ENCODE assay signal across 18 cellular contexts in genomic region chr22:27136596-27136995, GRCh38.
DNase-seq lines count a peak whose midpoint lies in the region; FAIRE-seq and TF ChIP-seq lines count a peak whose summit lies in the region.
"Had no signal": no experiment of that assay in that cellular context is flagged by ENCODE, and none has a peak within 500 bp of the region (broad histone marks: within the 10 kb centered on the region; RNA-seq: fewer than 3 reads in every experiment).

No MANE protein-coding gene starts in this region.

- H3K9me3 Mint-ChIP-seq in astrocyte (ENCODE audit: unreplicated experiment) (peaks cover 8% of the 10 kb centered on the region), neural progenitor cell (peaks cover 3% of the 10 kb centered on the region), immature natural killer cell (no peaks in the 10 kb centered on the region)
- H3K9me3 Mint-ChIP-seq in activated CD4-positive, alpha-beta T cell treated with anti-CD3 and anti-CD28 coated beads, Interleukin-2, amount 10 ng/mL, durations not matched to agents 24 days and 14 days = peaks cover 4% of the 10 kb centered on the region
- H3K9me3 Mint-ChIP-seq: CD4-positive, alpha-beta T cell; GM23338 had no signal

- no peaks in the 10 kb centered on the region for H4K20me1 ChIP-seq in astrocyte (ENCODE audit: insufficient read depth, low read length)
- H4K20me1 ChIP-seq in neural progenitor cell (ENCODE audit: low read depth) = no peaks in the 10 kb centered on the region

- no peak overlapping the region for H2AFZ ChIP-seq in astrocyte (ENCODE audit: low read depth, low read length)
- H2AFZ ChIP-seq in neural progenitor cell (replicated peaks) = no peak overlapping the region
- H2AFZ ChIP-seq: GM23338 had no signal

- H3K27me3 Mint-ChIP-seq in astrocyte (ENCODE audit: low read depth, unreplicated experiment) (no peaks in the 10 kb centered on the region), neural progenitor cell (ENCODE audit: insufficient read depth, low read depth) (peaks cover 8% of the 10 kb centered on the region), immature natural killer cell (ENCODE audit: low read depth in 3 of 3) (peaks cover 0 to 10% (median 0%) of the 10 kb centered on the region in 3 donors)
- H3K27me3 Mint-ChIP-seq in activated CD4-positive, alpha-beta T cell treated with anti-CD3 and anti-CD28 coated beads, Interleukin-2, amount 10 ng/mL, durations not matched to agents 24 days and 14 days = peaks cover 5% of the 10 kb centered on the region

- H3K27ac ChIP-seq in astrocyte (ENCODE audit: low read depth, low read length) = no peak overlapping the region
- H3K27ac ChIP-seq in neural progenitor cell = no peak overlapping the region

- TF ChIP-seq CTCF in astrocyte (IDR thresholded peaks at IDR 0.05; ENCODE audit: insufficient read depth, low read depth, low read length) = no peak
- no peak for TF ChIP-seq CTCF in neural progenitor cell (IDR thresholded peaks at IDR 0.05)

- intact Hi-C loops in activated CD4-positive, alpha-beta T cell treated with anti-CD3 and anti-CD28 coated beads, Interleukin-2, amount 10 ng/mL, durations not matched to agents 24 days and 14 days (cut with micrococcal nuclease) = no loop called here

- FAIRE-seq in astrocyte (lab: Jason Lieb, UNC) = no peak
- FAIRE-seq: D721Med, H54, HepG2 had no signal

- H3K4me1 ChIP-seq in astrocyte (ENCODE audit: insufficient read depth, low read length) (peaks cover 55% of the 10 kb centered on the region), neural progenitor cell (peaks cover 38% of the 10 kb centered on the region)
- H3K4me1 ChIP-seq: BE2C had no signal

- DNase-seq in NCI-H524 (lab: John Stamatoyannopoulos, UW) (peak; percentile 32 to 72), NCI-H524 treated with DMSO at 0.1 percent for 48 hours (lab: John Stamatoyannopoulos, UW) (no peak), astrocyte (ENCODE audit: low read depth) (no peak), neural progenitor cell (ENCODE audit: low spot score) (no peak), immature natural killer cell (no peak)
- no peak for DNase-seq in activated CD4-positive, alpha-beta T cell treated with anti-CD3 and anti-CD28 coated beads, Interleukin-2, amount 50 U/mL, for 1 hour
- DNase-seq in activated CD4-positive, alpha-beta T cell treated with anti-CD3 and anti-CD28 coated beads, Interleukin-2, amount 10 ng/mL, durations not matched to agents 24 days and 14 days = no peak
- DNase-seq: ACHN; BE2C; C1 segment of cervical spinal cord; Caco-2; CD4-positive, alpha-beta T cell; DMS79 treated with DMSO at 0.1 percent for 48 hours; GF-D8 had no signal

- H3K9me3 ChIP-seq in astrocyte (ENCODE audit: insufficient read depth, low read depth, low read length) = peaks cover 3% of the 10 kb centered on the region
- no peaks in the 10 kb centered on the region for H3K9me3 ChIP-seq in neural progenitor cell (ENCODE audit: low read depth)
- H3K9me3 ChIP-seq: BE2C, Caco-2 had no signal

- H3K4me1 Mint-ChIP-seq in astrocyte (ENCODE audit: low read depth, unreplicated experiment) = peaks cover 45% of the 10 kb centered on the region
- H3K4me1 Mint-ChIP-seq in neural progenitor cell = peaks cover 62% of the 10 kb centered on the region
- no peaks in the 10 kb centered on the region for H3K4me1 Mint-ChIP-seq in activated CD4-positive, alpha-beta T cell treated with anti-CD3 and anti-CD28 coated beads, Interleukin-2, amount 10 ng/mL, durations not matched to agents 24 days and 14 days
- H3K4me1 Mint-ChIP-seq in immature natural killer cell = no peaks in the 10 kb centered on the region

- H3K9ac ChIP-seq in astrocyte (ENCODE audit: low read length) (no peak overlapping the region), neural progenitor cell (no peak overlapping the region)

- H3K79me2 ChIP-seq in astrocyte (ENCODE audit: insufficient read depth, low read length) (no peaks in the 10 kb centered on the region), neural progenitor cell (ENCODE audit: low read depth) (no peaks in the 10 kb centered on the region)

- H3K27ac Mint-ChIP-seq in astrocyte (ENCODE audit: unreplicated experiment) = peak overlapping the region; percentile 95
- peak overlapping the region; percentile 12 for H3K27ac Mint-ChIP-seq in neural progenitor cell
- H3K27ac Mint-ChIP-seq in activated CD4-positive, alpha-beta T cell treated with anti-CD3 and anti-CD28 coated beads, Interleukin-2, amount 10 ng/mL, durations not matched to agents 24 days and 14 days = no peak overlapping the region
- H3K27ac Mint-ChIP-seq in immature natural killer cell = no peak overlapping the region
- H3K27ac Mint-ChIP-seq: CD4-positive, alpha-beta T cell; GM23338 had no signal

- H3K36me3 Mint-ChIP-seq in astrocyte (ENCODE audit: low read depth, unreplicated experiment) (no peaks in the 10 kb centered on the region), neural progenitor cell (no peaks in the 10 kb centered on the region), immature natural killer cell (no peaks in the 10 kb centered on the region)
- no peaks in the 10 kb centered on the region for H3K36me3 Mint-ChIP-seq in activated CD4-positive, alpha-beta T cell treated with anti-CD3 and anti-CD28 coated beads, Interleukin-2, amount 10 ng/mL, durations not matched to agents 24 days and 14 days (ENCODE audit: low read depth)

- no peak overlapping the region for H3K4me2 ChIP-seq in astrocyte (ENCODE audit: low read length)
- no peak overlapping the region for H3K4me2 ChIP-seq in neural progenitor cell
- H3K4me2 ChIP-seq: GM23338 had no signal

- H3K27me3 ChIP-seq in astrocyte (ENCODE audit: insufficient read depth, low read length) (no peaks in the 10 kb centered on the region), neural progenitor cell (no peaks in the 10 kb centered on the region)
- H3K27me3 ChIP-seq: BE2C had no signal

- no peaks in the 10 kb centered on the region for H3F3A ChIP-seq in neural progenitor cell (ENCODE audit: low read depth)

- no peak overlapping the region for H3K4me3 Mint-ChIP-seq in astrocyte (ENCODE audit: unreplicated experiment)
- peak overlapping the region; percentile 31 for H3K4me3 Mint-ChIP-seq in neural progenitor cell
- no peak overlapping the region for H3K4me3 Mint-ChIP-seq in activated CD4-positive, alpha-beta T cell treated with anti-CD3 and anti-CD28 coated beads, Interleukin-2, amount 10 ng/mL, durations not matched to agents 24 days and 14 days
- no peak overlapping the region for H3K4me3 Mint-ChIP-seq in immature natural killer cell
- H3K4me3 Mint-ChIP-seq: CD4-positive, alpha-beta T cell; GM23338 had no signal

- no peak overlapping the region for H3K4me3 ChIP-seq in astrocyte (ENCODE audit: insufficient read depth, low read depth, low read length)
- no peak overlapping the region for H3K4me3 ChIP-seq in neural progenitor cell
- H3K4me3 ChIP-seq: GM23338 had no signal

- no peaks in the 10 kb centered on the region for H3K36me3 ChIP-seq in astrocyte (ENCODE audit: insufficient read depth, low read length)
- H3K36me3 ChIP-seq in neural progenitor cell = no peaks in the 10 kb centered on the region
- H3K36me3 ChIP-seq: BE2C had no signal

Comparison
In these comparisons a context has a peak if more than half of its experiments do, and no peak if none do; other contexts are left out.
1. DNase-seq: peak in NCI-H524 (2 of 2); none in NCI-H524 treated with DMSO at 0.1 percent for 48 hours (single experiment), astrocyte (single experiment), neural progenitor cell (single experiment), activated CD4-positive, alpha-beta T cell treated with anti-CD3 and anti-CD28 coated beads, Interleukin-2, amount 50 U/mL, for 1 hour (single experiment), activated CD4-positive, alpha-beta T cell treated with anti-CD3 and anti-CD28 coated beads, Interleukin-2, amount 10 ng/mL, durations not matched to agents 24 days and 14 days (single experiment) and immature natural killer cell (0 of 3).
2. H3K27ac Mint-ChIP-seq: peak in astrocyte (single experiment) and neural progenitor cell (single experiment); none in activated CD4-positive, alpha-beta T cell treated with anti-CD3 and anti-CD28 coated beads, Interleukin-2, amount 10 ng/mL, durations not matched to agents 24 days and 14 days (single experiment) and immature natural killer cell (0 of 6).